ENCODE assay signal across 20 cellular contexts in the genomic region with DNA sequence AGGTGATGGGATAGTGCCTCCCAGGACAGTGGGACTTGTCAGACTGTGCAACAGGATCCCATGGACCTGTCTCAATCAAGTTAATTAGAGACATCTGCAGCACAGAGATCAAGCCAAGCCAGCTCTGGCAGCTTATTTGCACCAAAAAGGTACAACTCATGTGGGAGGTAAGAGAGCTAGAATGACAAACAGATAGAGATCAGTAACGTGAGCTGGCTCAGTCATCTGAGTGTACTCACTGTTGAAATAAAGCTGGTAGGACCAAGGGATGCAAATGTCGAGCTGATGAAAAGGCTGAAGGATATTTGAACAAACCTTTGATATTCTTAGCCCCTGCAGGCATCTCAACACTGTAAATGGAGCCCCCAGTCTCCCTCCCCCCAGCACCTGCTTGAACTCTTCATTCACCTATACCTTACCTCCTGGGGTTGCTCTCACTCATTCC.
DNase-seq lines count a peak whose midpoint lies in the region; ATAC-seq and TF ChIP-seq lines count a peak whose summit lies in the region.
"Had no signal": no experiment of that assay in that cellular context is flagged by ENCODE, and none has a peak within 500 bp of the region (broad histone marks: within the 10 kb centered on the region; RNA-seq: fewer than 3 reads in every experiment).

No MANE protein-coding gene starts in this region.

- WGBS in smooth muscle cell (ENCODE audit: low lambda C conversion rate), result 39% methylated on average over 2 of the region's 2 CpGs

- ATAC-seq in foreskin keratinocyte, result no peak
- no peak for ATAC-seq in GM19395 (IDR thresholded peaks at IDR 0.05; ENCODE audit: unreplicated experiment)
- ATAC-seq: stimulated activated naive B cell treated with anti-CD40 and anti-IgM and Interleukin-4, amounts not matched to agents 10 μg/mL and 1 μg/mL and 100 μg/mL, for 72 hours had no signal

- H3K9ac ChIP-seq in smooth muscle cell (ENCODE audit: low read depth), result peak overlapping the region; percentile 58

- no peaks in the 10 kb centered on the region for H4K20me1 ChIP-seq in smooth muscle cell (ENCODE audit: low read depth)

- no peak overlapping the region for H3K4me2 ChIP-seq in smooth muscle cell

- no peaks in the 10 kb centered on the region for H3K9me3 ChIP-seq in smooth muscle cell (replicated peaks; ENCODE audit: low read depth)
- H3K9me3 ChIP-seq: esophagus muscularis mucosa, left ventricle myocardium inferior, upper lobe of left lung had no signal

- H3K4me3 ChIP-seq in smooth muscle cell, result no peak overlapping the region
- H3K4me3 ChIP-seq: esophagus muscularis mucosa, left ventricle myocardium inferior, upper lobe of left lung had no signal

- peaks cover 11% of the 10 kb centered on the region for H3F3A ChIP-seq in smooth muscle cell (ENCODE audit: low read depth)

- no peak for TF ChIP-seq CTCF in foreskin keratinocyte (conservative IDR thresholded peaks at IDR 0.05)
- TF ChIP-seq CTCF in smooth muscle cell (IDR thresholded peaks at IDR 0.05; ENCODE audit: borderline replicate concordance, insufficient read depth, poor library complexity, severe bottlenecking), result no peak

- H3K36me3 ChIP-seq in smooth muscle cell (ENCODE audit: low read depth), result no peaks in the 10 kb centered on the region
- H3K36me3 ChIP-seq: esophagus muscularis mucosa, left ventricle myocardium inferior, upper lobe of left lung had no signal

- H3K27ac ChIP-seq in foreskin keratinocyte (peak overlapping the region; percentile 25), smooth muscle cell (ENCODE audit: low read depth) (peak overlapping the region; percentile 85)
- H3K27ac ChIP-seq: esophagus muscularis mucosa, left ventricle myocardium inferior, upper lobe of left lung had no signal

- H2AFZ ChIP-seq in smooth muscle cell (ENCODE audit: low read depth), result no peak overlapping the region

- H3K27me3 ChIP-seq in foreskin keratinocyte (no peaks in the 10 kb centered on the region), smooth muscle cell (ENCODE audit: low read depth) (no peaks in the 10 kb centered on the region)
- H3K27me3 ChIP-seq: esophagus muscularis mucosa, upper lobe of left lung had no signal

- DNase-seq in NCI-H82 (lab: John Stamatoyannopoulos, UW) (peak; percentile 6), NCI-H82 treated with DMSO at 0.1 percent for 48 hours (lab: John Stamatoyannopoulos, UW; ENCODE audit: unreplicated experiment) (no peak), NCI-H2171 treated with DMSO at 0.1 percent for 48 hours (lab: John Stamatoyannopoulos, UW) (peak; percentile 81), foreskin keratinocyte (no peak), smooth muscle cell (lab: John Stamatoyannopoulos, UW; ENCODE audit: unreplicated experiment) (no peak), NCI-H2081 treated with DMSO at 0.1 percent for 48 hours (lab: John Stamatoyannopoulos, UW) (no peak), AML-193 (lab: John Stamatoyannopoulos, UW) (no peak)
- DNase-seq: activated CD4-positive, alpha-beta T cell treated with anti-CD3 and anti-CD28 coated beads for 1 hour; activated naive CD4-positive, alpha-beta T cell treated with Interleukin-2 at 50 U/mL for 16 hours; CD8-positive, alpha-beta memory T cell; cortex of kidney; GDM1; H7; head of caudate nucleus; left ventricle myocardium inferior; small intestine; stimulated activated naive B cell treated with anti-CD40 and anti-IgM and Interleukin-4, amounts not matched to agents 10 μg/mL and 1 μg/mL and 100 μg/mL, for 72 hours; upper lobe of left lung had no signal

- no peaks in the 10 kb centered on the region for H3K79me2 ChIP-seq in smooth muscle cell (ENCODE audit: low read depth)

- H3K4me1 ChIP-seq in foreskin keratinocyte, result peaks cover 44% of the 10 kb centered on the region
- peaks cover 43% of the 10 kb centered on the region for H3K4me1 ChIP-seq in smooth muscle cell (ENCODE audit: low read depth)

Comparison
In these comparisons a context has a peak if more than half of its experiments do, and no peak if none do; other contexts are left out.
1. DNase-seq: peak in NCI-H82 (single experiment) and NCI-H2171 treated with DMSO at 0.1 percent for 48 hours (single experiment); none in NCI-H82 treated with DMSO at 0.1 percent for 48 hours (single experiment), foreskin keratinocyte (0 of 2), smooth muscle cell (single experiment), NCI-H2081 treated with DMSO at 0.1 percent for 48 hours (single experiment) and AML-193 (0 of 2).